15 cellular contexts compared by ENCODE assay signal in genomic region chr9:135545646-135546176, GRCh38. TPM values are rescaled to one million over a fixed set of nuclear protein-coding genes. Genes with fewer than 3 reads are reported as not detected.
"Had no signal": no experiment of that assay in that cellular context is flagged by ENCODE, and none has a peak within 500 bp of the region (broad histone marks: within the 10 kb centered on the region; RNA-seq: fewer than 3 reads in every experiment).

Gene OBP2A (plus strand): TSS chr9:135546126. CDS start chr9:135546181, 55 bp downstream.

RNA-seq across cellular contexts. Expression of gene OBP2A, which starts in this region (rescaled TPM):
- total RNA-seq: activated CD4-positive, alpha-beta T cell treated with anti-CD3 and anti-CD28 coated beads for 36 hours; activated CD4-positive, alpha-beta T cell treated with anti-CD3 and anti-CD28 coated beads, Interleukin-2, amount 10 ng/mL, durations not matched to agents 7 days and 5 days; activated CD8-positive, alpha-beta T cell treated with anti-CD3 and anti-CD28 coated beads, Interleukin-2, amount 10 ng/mL, durations not matched to agents 7 days and 5 days; activated naive CD4-positive, alpha-beta T cell treated with anti-CD3 and anti-CD28 coated beads, Interleukin-2, amount 50 U/mL, for 72 hours; activated T-helper 2 cell treated with anti-CD3 and anti-CD28 coated beads, Interferon-gamma antibody, Interleukin-2, Interleukin-4, amounts not matched to agents 10 μg/mL and 5 μg/mL and 100 μg/mL, durations not matched to agents 14 hours and 24 hours and 36 hours; adrenal gland; IMR-90; MCF 10A; OCI-LY7; PC-9; Right ventricle myocardium inferior; SK-MEL-5; T-cell; T-helper 17 cell; WTC11 had no signal
